In the genomic region with DNA sequence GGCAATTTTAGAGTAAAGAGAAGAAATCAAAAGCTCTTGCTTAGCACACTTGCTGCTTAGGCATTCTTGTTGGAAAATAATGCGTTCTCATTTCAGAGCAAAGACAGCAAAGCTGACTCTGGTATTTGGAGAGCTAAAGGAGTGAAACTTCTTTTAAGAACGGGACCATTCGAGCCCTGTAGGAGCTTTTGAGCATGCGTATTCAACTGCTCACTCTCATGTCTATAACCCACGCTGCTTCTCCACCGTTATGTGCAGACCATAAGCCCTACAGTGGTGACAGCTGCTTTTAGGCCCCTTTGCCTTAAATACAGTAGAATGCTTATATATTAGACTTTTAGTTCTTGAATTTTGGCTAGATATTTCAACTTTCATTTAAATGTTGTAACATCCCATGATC, we compare ENCODE assay signal across 29 cellular contexts.
"Had no signal": no experiment of that assay in that cellular context is flagged by ENCODE, and none has a peak within 500 bp of the region (broad histone marks: within the 10 kb centered on the region; RNA-seq: fewer than 3 reads in every experiment).

No MANE protein-coding gene starts in this region.

- H3K27ac Mint-ChIP-seq: memory B cell; mesothelial cell of epicardium; naive B cell; natural killer cell treated with Interleukin-12 subunit alpha and Interleukin-12 subunit beta and Interleukin-15 and Interleukin-18, amount 100 ng/mL, for 72 hours; stimulated activated effector memory CD8-positive, alpha-beta T cell treated with anti-CD3 and anti-CD28 coated beads, Interleukin-12 subunit alpha, Interleukin-12 subunit beta, amount 100 ng/mL, for 72 hours; type B pancreatic cell had no signal

- H3K27ac ChIP-seq: foreskin keratinocyte, gastroesophageal sphincter, heart left ventricle, neutrophil, parathyroid adenoma, prostate gland, sigmoid colon, stomach, testis, tibial artery had no signal

- H3K27me3 ChIP-seq: foreskin keratinocyte, gastroesophageal sphincter, heart left ventricle, neutrophil, sigmoid colon, stomach, testis, tibial artery had no signal

- H3K4me1 Mint-ChIP-seq: mesothelial cell of epicardium, neural crest cell had no signal

- DNase-seq: cerebellar nuclear complex; cortex of kidney; effector memory CD8-positive, alpha-beta T cell; erythroblast; foreskin keratinocyte; heart left ventricle; hippocampal formation; mucosa of descending colon; naive B cell; right cardiac atrium; sigmoid colon; stimulated activated CD4-positive, alpha-beta T cell treated with anti-CD3 and anti-CD28 coated beads, Interleukin-2, amount 100 ng/mL, for 24 hours; stimulated activated CD4-positive, alpha-beta T cell treated with anti-CD3 and anti-CD28 coated beads, Interleukin-4, amount 100 ng/mL, for 24 hours; stimulated activated naive CD4-positive, alpha-beta T cell treated with Interleukin-2 at 50 U/mL for 16 hours; stomach; substantia nigra; testis; tibial artery had no signal

- H3K4me3 Mint-ChIP-seq: effector memory CD8-positive, alpha-beta T cell; memory B cell; mesothelial cell of epicardium; naive B cell; natural killer cell treated with Interleukin-12 subunit alpha and Interleukin-12 subunit beta and Interleukin-15 and Interleukin-18, amount 100 ng/mL, for 72 hours; neural crest cell; stimulated activated effector memory CD8-positive, alpha-beta T cell treated with anti-CD3 and anti-CD28 coated beads, Interleukin-12 subunit alpha, Interleukin-12 subunit beta, amount 100 ng/mL, for 72 hours; type B pancreatic cell had no signal

- H3K36me3 ChIP-seq: gastroesophageal sphincter, heart left ventricle, neutrophil, prostate gland, sigmoid colon, stomach, tibial artery had no signal

- H3K27me3 Mint-ChIP-seq: effector memory CD8-positive, alpha-beta T cell; memory B cell; naive B cell; type B pancreatic cell had no signal

- H3K4me1 ChIP-seq: gastroesophageal sphincter, parathyroid adenoma, prostate gland, sigmoid colon, testis had no signal

- H3K36me3 Mint-ChIP-seq: mesothelial cell of epicardium; natural killer cell treated with Interleukin-12 subunit alpha and Interleukin-12 subunit beta and Interleukin-15 and Interleukin-18, amount 100 ng/mL, for 72 hours; type B pancreatic cell had no signal

- H3K9me3 ChIP-seq: gastroesophageal sphincter, mucosa of descending colon, neutrophil, prostate gland, sigmoid colon, stomach, testis, tibial artery had no signal

- H3K9me3 Mint-ChIP-seq: effector memory CD8-positive, alpha-beta T cell; memory B cell; mesothelial cell of epicardium; natural killer cell treated with Interleukin-12 subunit alpha and Interleukin-12 subunit beta and Interleukin-15 and Interleukin-18, amount 100 ng/mL, for 72 hours; stimulated activated effector memory CD8-positive, alpha-beta T cell treated with anti-CD3 and anti-CD28 coated beads, Interleukin-12 subunit alpha, Interleukin-12 subunit beta, amount 100 ng/mL, for 72 hours; type B pancreatic cell had no signal

- ATAC-seq: effector memory CD8-positive, alpha-beta T cell; foreskin keratinocyte; gastroesophageal sphincter; heart left ventricle; mucosa of descending colon; natural killer cell treated with Interleukin-12 subunit alpha and Interleukin-12 subunit beta and Interleukin-15 and Interleukin-18, amount 100 ng/mL, for 72 hours; right cardiac atrium; stimulated activated effector memory CD8-positive, alpha-beta T cell treated with anti-CD3 and anti-CD28 coated beads, Interleukin-12 subunit alpha, Interleukin-12 subunit beta, amount 100 ng/mL, for 72 hours had no signal

- H3K4me3 ChIP-seq: gastroesophageal sphincter, heart left ventricle, lung, mucosa of descending colon, prostate gland, sigmoid colon, testis, tibial artery had no signal
